1 cellular context compared by ENCODE assay signal in the genomic region with DNA sequence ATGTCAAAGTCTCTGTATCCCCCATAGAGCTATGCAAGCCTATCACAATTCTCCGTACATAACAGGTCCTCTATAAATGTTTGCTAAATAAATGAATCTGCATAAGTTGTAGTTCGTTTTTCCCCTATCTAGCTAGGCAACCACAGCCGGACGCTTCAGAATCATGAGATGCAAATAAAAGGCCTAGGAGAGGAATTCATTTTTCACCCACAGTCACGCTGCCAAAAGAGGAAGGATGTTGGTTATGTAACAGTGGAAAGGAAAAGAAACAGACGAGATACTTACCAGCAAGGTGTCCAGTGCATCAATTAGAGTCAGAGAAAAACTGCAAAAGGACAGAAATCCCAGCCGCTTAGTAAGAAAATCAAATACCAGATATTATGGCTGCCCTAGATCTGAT.
TF ChIP-seq lines count a peak whose summit lies in the region.

No MANE protein-coding gene starts in this region.

TF ChIP-seq in SK-N-SH, 30 proteins besides CTCF, POLR2A, EP300 and RAD21 (continued from another document):
- no peak for TF ChIP-seq ZBTB33 (IDR thresholded peaks at IDR 0.05; ENCODE audit: borderline replicate concordance, low read depth)
- TF ChIP-seq TAF1 (IDR thresholded peaks at IDR 0.05; ENCODE audit: borderline replicate concordance, low read depth, low read length), result no peak
- no peak for TF ChIP-seq YY1 (IDR thresholded peaks at IDR 0.05; ENCODE audit: low read depth)
- no peak for TF ChIP-seq FOXJ3 (CRISPR knock-in tag; IDR thresholded peaks at IDR 0.05)
- no peak for TF ChIP-seq MAX (IDR thresholded peaks at IDR 0.05; ENCODE audit: low read depth)
- TF ChIP-seq, protein P1, sequence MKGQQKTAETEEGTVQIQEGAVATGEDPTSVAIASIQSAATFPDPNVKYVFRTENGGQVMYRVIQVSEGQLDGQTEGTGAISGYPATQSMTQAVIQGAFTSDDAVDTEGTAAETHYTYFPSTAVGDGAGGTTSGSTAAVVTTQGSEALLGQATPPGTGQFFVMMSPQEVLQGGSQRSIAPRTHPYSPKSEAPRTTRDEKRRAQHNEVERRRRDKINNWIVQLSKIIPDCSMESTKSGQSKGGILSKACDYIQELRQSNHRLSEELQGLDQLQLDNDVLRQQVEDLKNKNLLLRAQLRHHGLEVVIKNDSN (IDR thresholded peaks at IDR 0.05; ENCODE audit: borderline replicate concordance, low read depth), result no peak
- no peak for TF ChIP-seq SMC3 (IDR thresholded peaks at IDR 0.05; ENCODE audit: low read depth, low read length)
- TF ChIP-seq TCF12 (IDR thresholded peaks at IDR 0.05), result no peak
- TF ChIP-seq GABPA (IDR thresholded peaks at IDR 0.05; ENCODE audit: low read depth), result no peak
- no peak for TF ChIP-seq RXRA (IDR thresholded peaks at IDR 0.05; ENCODE audit: borderline replicate concordance, low read depth)
- TF ChIP-seq FOSL2 (IDR thresholded peaks at IDR 0.05; ENCODE audit: borderline replicate concordance, low read depth), result no peak
- no peak for TF ChIP-seq TEAD4 (IDR thresholded peaks at IDR 0.05; ENCODE audit: borderline replicate concordance, insufficient read depth)
